In the genomic region with DNA sequence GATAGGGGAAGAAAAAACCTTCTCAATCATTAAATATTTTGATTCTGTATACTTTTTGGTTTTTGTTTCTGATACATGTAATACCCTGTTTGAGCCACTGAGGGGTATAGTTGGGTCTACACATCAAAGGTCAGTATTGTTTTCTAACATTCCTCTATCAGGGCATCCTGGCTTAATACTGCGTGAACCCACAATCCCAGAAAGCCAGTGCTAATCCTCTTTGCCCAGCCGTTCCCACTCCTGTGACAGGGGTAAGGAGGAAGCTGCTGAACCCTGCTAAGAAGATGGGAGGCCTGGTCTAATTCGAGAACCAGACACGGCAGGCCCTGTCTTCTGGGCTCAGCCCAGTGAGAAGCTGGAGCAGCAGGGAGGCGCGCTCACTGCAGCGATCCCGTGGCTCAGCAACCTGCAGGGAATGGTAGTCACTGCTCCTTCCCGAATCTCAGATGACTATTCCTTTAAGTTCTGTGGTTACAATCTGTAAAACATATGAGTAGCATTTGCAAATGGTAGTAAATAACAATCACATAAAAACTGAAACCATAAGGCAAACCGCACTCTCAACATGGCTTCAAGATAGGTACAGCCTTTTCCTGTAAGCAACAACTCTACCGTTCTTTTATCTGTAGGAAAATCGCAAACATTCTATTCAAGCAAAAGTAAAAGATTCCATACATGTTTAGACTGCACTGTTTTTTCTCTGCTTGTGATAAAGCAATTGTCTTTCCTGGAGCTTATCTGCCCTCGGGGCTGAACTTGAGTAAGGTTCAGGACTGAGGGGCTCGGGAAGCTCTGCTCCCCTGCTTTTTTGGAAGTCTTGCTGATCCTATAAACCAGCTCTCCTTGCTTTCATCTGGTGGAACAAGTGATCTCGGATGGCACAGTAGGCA, we compare ENCODE assay signal across 9 cellular contexts.
DNase-seq lines count a peak whose midpoint lies in the region; ATAC-seq and TF ChIP-seq lines count a peak whose summit lies in the region.
"Had no signal": no experiment of that assay in that cellular context is flagged by ENCODE, and none has a peak within 500 bp of the region (broad histone marks: within the 10 kb centered on the region; RNA-seq: fewer than 3 reads in every experiment).

No MANE protein-coding gene starts in this region.

- no peaks in the 10 kb centered on the region for H3K79me2 ChIP-seq in hepatocyte

- H3K4me1 ChIP-seq in hepatocyte (ENCODE audit: insufficient read depth), result peaks cover 27% of the 10 kb centered on the region
- H3K4me1 ChIP-seq in sigmoid colon, result peaks cover 0 to 52% (median 9%) of the 10 kb centered on the region in 4 donors

- ATAC-seq in HG03469 (IDR thresholded peaks at IDR 0.05; ENCODE audit: unreplicated experiment) (peak; percentile 87), GM21447 (IDR thresholded peaks at IDR 0.05; ENCODE audit: unreplicated experiment) (no peak)

- H3K27me3 ChIP-seq in hepatocyte (no peaks in the 10 kb centered on the region), sigmoid colon (no peaks in the 10 kb centered on the region)

- H3K4me3 Mint-ChIP-seq in activated naive CD4-positive, alpha-beta T cell treated with anti-CD3 and anti-CD28 coated beads, Interleukin-2, amount 50 U/mL, for 24 hours, result peak overlapping the region; percentile 58
- H3K4me3 Mint-ChIP-seq: activated naive CD8-positive, alpha-beta T cell had no signal

- peak overlapping the region; percentile 66 for H3K4me2 ChIP-seq in hepatocyte

- TF ChIP-seq POLR2A in sigmoid colon (IDR thresholded peaks at IDR 0.05), result no peak

- no peaks in the 10 kb centered on the region for H4K20me1 ChIP-seq in hepatocyte (ENCODE audit: insufficient read depth, poor library complexity, severe bottlenecking)

- 19% methylated on average over 15 of the region's 15 CpGs for WGBS in hepatocyte (ENCODE audit: low lambda C conversion rate, missing lambda C conversion rate)
- WGBS in sigmoid colon, 2 donors, result 57 to 81% methylated on average over 15 of the region's 15 CpGs

- H3K27me3 Mint-ChIP-seq in activated naive CD4-positive, alpha-beta T cell treated with anti-CD3 and anti-CD28 coated beads, Interleukin-2, amount 50 U/mL, for 24 hours, result peaks cover 2% of the 10 kb centered on the region
- H3K27me3 Mint-ChIP-seq: activated naive CD8-positive, alpha-beta T cell had no signal

- no peaks in the 10 kb centered on the region for H3K9me2 ChIP-seq in hepatocyte (replicated peaks; ENCODE audit: insufficient read depth)

- TF ChIP-seq EP300 in sigmoid colon (IDR thresholded peaks at IDR 0.05), result no peak

- H3K27ac ChIP-seq in hepatocyte, result peak overlapping the region; percentile 10
- H3K27ac ChIP-seq in sigmoid colon, result peak overlapping the region in 3 of 4 donors; percentile 47 to 74 (median 72)

- H3K4me1 Mint-ChIP-seq in activated naive CD4-positive, alpha-beta T cell treated with anti-CD3 and anti-CD28 coated beads, Interleukin-2, amount 50 U/mL, for 24 hours, result peaks cover 12% of the 10 kb centered on the region

- TF ChIP-seq CTCF in hepatocyte (IDR thresholded peaks at IDR 0.05; ENCODE audit: poor library complexity) (peak; percentile 54), sigmoid colon (IDR thresholded peaks at IDR 0.05) (peak; percentile 30 to 65 (median 50))

- peak overlapping the region; percentile 47 for H3K27ac Mint-ChIP-seq in activated naive CD4-positive, alpha-beta T cell treated with anti-CD3 and anti-CD28 coated beads, Interleukin-2, amount 50 U/mL, for 24 hours
- H3K27ac Mint-ChIP-seq: activated naive CD8-positive, alpha-beta T cell had no signal

- H3K36me3 ChIP-seq in hepatocyte (replicated peaks; ENCODE audit: insufficient read depth, low read depth) (no peaks in the 10 kb centered on the region), sigmoid colon (no peaks in the 10 kb centered on the region)

- intact Hi-C loops in sigmoid colon (cut with DNase I), result loop anchor here (2.0 kb wide), 1 partner anchor 88 kb away; no protein-coding TSS in a partner anchor

- H3K9me3 Mint-ChIP-seq in activated naive CD4-positive, alpha-beta T cell treated with anti-CD3 and anti-CD28 coated beads, Interleukin-2, amount 50 U/mL, for 24 hours, result no peaks in the 10 kb centered on the region

- no peaks in the 10 kb centered on the region for H3K9me3 ChIP-seq in hepatocyte (ENCODE audit: low read depth)
- H3K9me3 ChIP-seq in sigmoid colon, result no peaks in the 10 kb centered on the region

- H3K4me3 ChIP-seq in hepatocyte (no peak overlapping the region), sigmoid colon (peak overlapping the region in 3 of 4 donors; percentile 5 to 38 (median 31))

- DNase-seq in SIG-M5 treated with dmso at 0.1 percent for 504 hours (lab: John Stamatoyannopoulos, UW; ENCODE audit: unreplicated experiment) (peak; percentile 22), SIG-M5 (lab: John Stamatoyannopoulos, UW) (no peak), hepatocyte (ENCODE audit: low spot score) (peak; percentile 32), sigmoid colon (peak; percentile 68), NCI-H2227 (lab: John Stamatoyannopoulos, UW; ENCODE audit: unreplicated experiment) (no peak)

- H2AFZ ChIP-seq in hepatocyte, result peak overlapping the region; percentile 38

- no peaks in the 10 kb centered on the region for H3K36me3 Mint-ChIP-seq in activated naive CD4-positive, alpha-beta T cell treated with anti-CD3 and anti-CD28 coated beads, Interleukin-2, amount 50 U/mL, for 24 hours
- H3K36me3 Mint-ChIP-seq: activated naive CD8-positive, alpha-beta T cell had no signal

Comparison
In these comparisons a context has a peak if more than half of its experiments do, and no peak if none do; other contexts are left out.
1. DNase-seq: peak in SIG-M5 treated with dmso at 0.1 percent for 504 hours (single experiment), hepatocyte (single experiment) and sigmoid colon (single experiment); none in SIG-M5 (single experiment) and NCI-H2227 (single experiment).